In the genomic region with DNA sequence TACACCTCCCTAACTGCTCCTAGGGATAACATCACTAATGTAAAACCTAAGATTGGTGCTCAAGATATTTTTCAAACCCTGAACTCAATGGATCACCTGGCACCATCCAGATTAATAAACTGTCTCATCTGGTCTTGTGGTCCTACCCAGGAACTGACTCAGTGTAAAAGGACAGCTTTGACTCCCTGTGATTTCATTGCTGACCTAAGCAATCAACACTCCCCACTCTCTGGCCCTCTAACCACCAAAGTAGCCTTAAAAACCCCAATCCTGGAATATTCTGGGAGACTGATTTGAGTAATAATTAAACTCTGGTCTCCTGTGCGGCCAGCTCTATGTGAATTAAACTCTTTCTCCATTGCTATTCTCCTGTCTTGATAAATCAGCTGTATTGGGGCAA, we compare ENCODE assay signal across 32 cellular contexts. TPM values are rescaled to one million over a fixed set of nuclear protein-coding genes. Genes with fewer than 3 reads are reported as not detected.
DNase-seq lines count a peak whose midpoint lies in the region; ATAC-seq, FAIRE-seq and TF ChIP-seq lines count a peak whose summit lies in the region.
"Had no signal": no experiment of that assay in that cellular context is flagged by ENCODE, and none has a peak within 500 bp of the region (broad histone marks: within the 10 kb centered on the region; RNA-seq: fewer than 3 reads in every experiment).

No MANE protein-coding gene starts in this region.

- H3K4me1 ChIP-seq in astrocyte (ENCODE audit: insufficient read depth, low read length), result peaks cover 12% of the 10 kb centered on the region
- H3K4me1 ChIP-seq: left lung had no signal

- peak; percentile 44 for DNase-seq in HK-2 (ENCODE audit: unreplicated experiment)
- DNase-seq in astrocyte (ENCODE audit: low read depth), result peak; percentile 71
- peak; percentile 69 for DNase-seq in fibroblast of mammary gland (ENCODE audit: low read depth)
- DNase-seq in NCI-H187 (lab: John Stamatoyannopoulos, UW), result no peak
- DNase-seq: activated CD4-positive, alpha-beta T cell treated with anti-CD3 and anti-CD28 coated beads for 36 hours; activated naive CD4-positive, alpha-beta T cell treated with Interleukin-2 at 50 U/mL for 16 hours; activated T-cell treated with anti-CD3 and anti-CD28 coated beads, Interleukin-2, amount 50 U/mL, for 48 hours; adrenal gland; DMS53; foreskin melanocyte; left lung; naive B cell; NCI-H1417 treated with DMSO at 0.1 percent for 48 hours; NCI-H510A; occipital lobe; retina; spleen; stimulated activated CD4-positive, alpha-beta T cell treated with anti-CD3 and anti-CD28 coated beads, Interleukin-2, amount 100 ng/mL, for 48 hours had no signal

- H3K9ac ChIP-seq in astrocyte (ENCODE audit: low read length), result peak overlapping the region; percentile 18

- no peaks in the 10 kb centered on the region for H3K27me3 ChIP-seq in astrocyte (ENCODE audit: insufficient read depth, low read length)
- H3K27me3 ChIP-seq: adrenal gland, left lung, spleen had no signal

- FAIRE-seq in astrocyte (lab: Jason Lieb, UNC), result no peak
- FAIRE-seq: A204.1, GM12878 had no signal

- H3K4me3 ChIP-seq in astrocyte (ENCODE audit: insufficient read depth, low read depth, low read length) (no peak overlapping the region), fibroblast of mammary gland (ENCODE audit: control insufficient read depth, low read depth, low read length) (no peak overlapping the region)
- H3K4me3 ChIP-seq: adrenal gland, GM12878, left lung, spleen had no signal

- no peaks in the 10 kb centered on the region for H3K9me3 ChIP-seq in astrocyte (ENCODE audit: insufficient read depth, low read depth, low read length)
- H3K9me3 ChIP-seq: adrenal gland, left lung, spleen had no signal

- H3K4me2 ChIP-seq in astrocyte (ENCODE audit: low read length), result peak overlapping the region; percentile 30

- no peaks in the 10 kb centered on the region for H4K20me1 ChIP-seq in astrocyte (ENCODE audit: insufficient read depth, low read length)

- H3K79me2 ChIP-seq in astrocyte (ENCODE audit: insufficient read depth, low read length), result no peaks in the 10 kb centered on the region

- TF ChIP-seq CTCF in 22Rv1 (IDR thresholded peaks at IDR 0.05) (no peak), astrocyte (IDR thresholded peaks at IDR 0.05; ENCODE audit: insufficient read depth, low read depth, low read length) (no peak), fibroblast of mammary gland (conservative IDR thresholded peaks at IDR 0.05; ENCODE audit: control insufficient read depth, insufficient read depth, low read depth, low read length) (no peak)

- peak overlapping the region; percentile 89 for H3K27ac Mint-ChIP-seq in astrocyte (ENCODE audit: unreplicated experiment)
- H3K27ac Mint-ChIP-seq: activated CD4-positive, alpha-beta T cell treated with anti-CD3 and anti-CD28 coated beads for 36 hours; B cell; dendritic cell treated with granulocyte-macrophage colony-stimulating factor and Interleukin-4, amounts not matched to agents 40 ng/mL and 50 ng/mL, for 4 days; stimulated activated effector memory CD8-positive, alpha-beta T cell treated with anti-CD3 and anti-CD28 coated beads, Interleukin-12 subunit alpha, Interleukin-12 subunit beta, amount 100 ng/mL, for 72 hours had no signal

- peak overlapping the region; percentile 96; the same call in 1 of the 2 replicates for H3K27ac ChIP-seq in 22Rv1
- no peak overlapping the region for H3K27ac ChIP-seq in astrocyte (ENCODE audit: low read depth, low read length)
- H3K27ac ChIP-seq: adrenal gland, left lung, spleen had no signal

- peaks cover 25% of the 10 kb centered on the region for H3K4me1 Mint-ChIP-seq in astrocyte (ENCODE audit: low read depth, unreplicated experiment)
- H3K4me1 Mint-ChIP-seq: naive B cell; stimulated activated effector memory CD8-positive, alpha-beta T cell treated with anti-CD3 and anti-CD28 coated beads, Interleukin-12 subunit alpha, Interleukin-12 subunit beta, amount 100 ng/mL, for 72 hours had no signal

- no peak overlapping the region for H3K4me3 Mint-ChIP-seq in astrocyte (ENCODE audit: unreplicated experiment)
- H3K4me3 Mint-ChIP-seq: activated CD4-positive, alpha-beta T cell treated with anti-CD3 and anti-CD28 coated beads for 36 hours; B cell; dendritic cell treated with granulocyte-macrophage colony-stimulating factor and Interleukin-4, amounts not matched to agents 40 ng/mL and 50 ng/mL, for 4 days; naive B cell; stimulated activated effector memory CD8-positive, alpha-beta T cell treated with anti-CD3 and anti-CD28 coated beads, Interleukin-12 subunit alpha, Interleukin-12 subunit beta, amount 100 ng/mL, for 72 hours had no signal

- ATAC-seq in esophagus mucosa (no peak), HG03196 (IDR thresholded peaks at IDR 0.05; ENCODE audit: unreplicated experiment) (no peak), HG03439 (IDR thresholded peaks at IDR 0.05; ENCODE audit: unreplicated experiment) (no peak)
- ATAC-seq: activated CD4-positive, alpha-beta T cell treated with anti-CD3 and anti-CD28 coated beads for 36 hours; GM12878; HCT116; left lung; Panc1; stimulated activated effector memory CD8-positive, alpha-beta T cell treated with anti-CD3 and anti-CD28 coated beads, Interleukin-12 subunit alpha, Interleukin-12 subunit beta, amount 100 ng/mL, for 72 hours had no signal

- no peaks in the 10 kb centered on the region for H3K36me3 ChIP-seq in astrocyte (ENCODE audit: insufficient read depth, low read length)
- H3K36me3 ChIP-seq: adrenal gland, left lung, spleen had no signal

- H3K9me3 Mint-ChIP-seq in astrocyte (ENCODE audit: unreplicated experiment), result no peaks in the 10 kb centered on the region
- H3K9me3 Mint-ChIP-seq: dendritic cell treated with granulocyte-macrophage colony-stimulating factor and Interleukin-4, amounts not matched to agents 40 ng/mL and 50 ng/mL, for 4 days; naive B cell; stimulated activated effector memory CD8-positive, alpha-beta T cell treated with anti-CD3 and anti-CD28 coated beads, Interleukin-12 subunit alpha, Interleukin-12 subunit beta, amount 100 ng/mL, for 72 hours had no signal

- no peaks in the 10 kb centered on the region for H3K36me3 Mint-ChIP-seq in astrocyte (ENCODE audit: low read depth, unreplicated experiment)
- H3K36me3 Mint-ChIP-seq: naive B cell; stimulated activated effector memory CD8-positive, alpha-beta T cell treated with anti-CD3 and anti-CD28 coated beads, Interleukin-12 subunit alpha, Interleukin-12 subunit beta, amount 100 ng/mL, for 72 hours had no signal

- H2AFZ ChIP-seq in astrocyte (ENCODE audit: low read depth, low read length), result no peak overlapping the region

- H3K27me3 Mint-ChIP-seq in astrocyte (ENCODE audit: low read depth, unreplicated experiment), result no peaks in the 10 kb centered on the region
- H3K27me3 Mint-ChIP-seq: activated CD4-positive, alpha-beta T cell treated with anti-CD3 and anti-CD28 coated beads for 36 hours; B cell; dendritic cell treated with granulocyte-macrophage colony-stimulating factor and Interleukin-4, amounts not matched to agents 40 ng/mL and 50 ng/mL, for 4 days; naive B cell had no signal

RNA-seq across cellular contexts. Expression of a gene that starts 6.2 kb away (rescaled TPM):
- total RNA-seq in astrocyte (70.4 and 85.9 TPM in 2 replicates), esophagus mucosa (44.8 TPM)

RNA-seq across cellular contexts. Expression of a gene that starts 43.9 kb away (rescaled TPM):
- total RNA-seq in astrocyte (2.2 TPM in 2 replicates), esophagus mucosa (0.44 TPM)
- total RNA-seq: activated CD4-positive, alpha-beta T cell treated with anti-CD3 and anti-CD28 coated beads for 36 hours; activated CD8-positive, alpha-beta memory T cell treated with anti-CD3 and anti-CD28 coated beads for 36 hours; B cell; T-helper 1 cell treated with Interleukin-12 subunit alpha and Interleukin-12 subunit beta and Interleukin-4 antibody, amounts not matched to agents 30 ng/mL and 1 ng/mL, for 36 hours had no signal

RNA-seq across cellular contexts. Expression of a gene that starts 58.5 kb away (rescaled TPM):
- total RNA-seq in astrocyte (1.0 and 1.2 TPM in 2 replicates), esophagus mucosa (0.84 TPM)
- total RNA-seq: activated CD4-positive, alpha-beta T cell treated with anti-CD3 and anti-CD28 coated beads for 36 hours; activated CD8-positive, alpha-beta memory T cell treated with anti-CD3 and anti-CD28 coated beads for 36 hours; occipital lobe; SK-MEL-5 had no signal

Comparison
In these comparisons a context has a peak if more than half of its experiments do, and no peak if none do; other contexts are left out.
1. DNase-seq: peak in HK-2 (single experiment), astrocyte (single experiment) and fibroblast of mammary gland (single experiment); none in NCI-H187 (0 of 2).